ENCODE assay signal across 8 cellular contexts in genomic region chr15:63048986-63049665, GRCh38. TPM values are rescaled to one million over a fixed set of nuclear protein-coding genes. Genes with fewer than 3 reads are reported as not detected.
A peak's percentile ranks its signal among the peaks of the same experiment; 100 is the strongest.
DNase-seq lines count a peak whose midpoint lies in the region; ATAC-seq and TF ChIP-seq lines count a peak whose summit lies in the region.

No MANE protein-coding gene starts in this region.

- no peaks in the 10 kb centered on the region for H3K79me2 ChIP-seq in DOHH2 (ENCODE audit: control insufficient read depth, low read length)

- no peaks in the 10 kb centered on the region for H4K20me1 ChIP-seq in DOHH2 (ENCODE audit: control insufficient read depth, insufficient read depth, low read depth, low read length)

- no peak for TF ChIP-seq POLR2A in gastrocnemius medialis (IDR thresholded peaks at IDR 0.05)

- H3K27ac Mint-ChIP-seq in brain, result peak overlapping the region; percentile 86 to 97 (median 92)

- no peaks in the 10 kb centered on the region for H3F3A ChIP-seq in DOHH2 (ENCODE audit: control insufficient read depth, insufficient read depth)

- H3K9ac ChIP-seq in HUES6 (ENCODE audit: low read length), result peak overlapping the region; percentile 68
- peak overlapping the region; percentile 41 for H3K9ac ChIP-seq in iPS-18a (ENCODE audit: low read length)

- ATAC-seq in gastrocnemius medialis, result peak; percentile 1 to 4

- peaks cover 0 to under 1% (median 0%) of the 10 kb centered on the region in 5 experiments for H3K9me3 Mint-ChIP-seq in brain

- peak overlapping the region; percentile 83 for H3K4me3 ChIP-seq in DOHH2 (ENCODE audit: low read length)
- peak overlapping the region; percentile 91 for H3K4me3 ChIP-seq in HUES6 (ENCODE audit: low read depth, low read length)
- peak overlapping the region; percentile 97 for H3K4me3 ChIP-seq in iPS-18a (ENCODE audit: low read length)
- peak overlapping the region; percentile 72 to 94 (median 80) for H3K4me3 ChIP-seq in gastrocnemius medialis

- peaks cover 19% of the 10 kb centered on the region for H3K27me3 Mint-ChIP-seq in brain

- H3K9me2 ChIP-seq in DOHH2 (replicated peaks; ENCODE audit: control insufficient read depth, low read length), result no peaks in the 10 kb centered on the region

- DNase-seq in SW480 (ENCODE audit: low spot score) (peak; percentile 54), gastrocnemius medialis (peak in 1 of 2 donors; percentile 40), dedifferentiated amniotic fluid mesenchymal stem cell (ENCODE audit: extremely low spot score) (no peak)
- DNase-seq in NK-92 treated with Interleukin-12 subunit alpha and Interleukin-12 subunit beta, amount 100 ng/mL, for 24 hours (lab: John Stamatoyannopoulos, UW), result no peak

- peaks cover 11% of the 10 kb centered on the region for H3K4me1 ChIP-seq in DOHH2 (ENCODE audit: control insufficient read depth, low read length)
- peaks cover 83% of the 10 kb centered on the region for H3K4me1 ChIP-seq in HUES6 (ENCODE audit: control insufficient read depth, insufficient read depth, low read length)
- peaks cover 45% of the 10 kb centered on the region for H3K4me1 ChIP-seq in iPS-18a (ENCODE audit: control insufficient read depth, low read depth, low read length)
- H3K4me1 ChIP-seq in gastrocnemius medialis, result peaks cover 70 to 71% of the 10 kb centered on the region in 2 donors

- peak overlapping the region; percentile 74 for H3K4me2 ChIP-seq in DOHH2 (ENCODE audit: low read length)

- in situ Hi-C loops in gastrocnemius medialis (cut with MboI; ENCODE audit: low sequenced_read_pairs in 4 of 4), result no loop called here

- H3K4me1 Mint-ChIP-seq in brain, result peaks cover 86% of the 10 kb centered on the region

- H3K36me3 Mint-ChIP-seq in brain, result no peaks in the 10 kb centered on the region

- H3K27me3 ChIP-seq in DOHH2 (ENCODE audit: control insufficient read depth, low read length) (peaks cover 42% of the 10 kb centered on the region), HUES6 (ENCODE audit: control insufficient read depth, insufficient read depth, low read length) (no peaks in the 10 kb centered on the region), iPS-18a (ENCODE audit: control insufficient read depth, insufficient read depth, low read length) (no peaks in the 10 kb centered on the region), gastrocnemius medialis (peaks cover 0 to 12% (median 0%) of the 10 kb centered on the region in 3 donors)

- H3K9me3 ChIP-seq in DOHH2 (ENCODE audit: control insufficient read depth, insufficient read depth, low read length) (no peaks in the 10 kb centered on the region), HUES6 (ENCODE audit: control insufficient read depth, insufficient read depth, low read depth, low read length) (no peaks in the 10 kb centered on the region), iPS-18a (ENCODE audit: control insufficient read depth, low read depth, low read length) (no peaks in the 10 kb centered on the region), gastrocnemius medialis (no peaks in the 10 kb centered on the region)

- peak overlapping the region; percentile 92 to 98 (median 93) for H3K4me3 Mint-ChIP-seq in brain

- H3K36me3 ChIP-seq in DOHH2 (ENCODE audit: control insufficient read depth, low read length) (no peaks in the 10 kb centered on the region), HUES6 (ENCODE audit: control insufficient read depth, insufficient read depth, low read length) (peaks cover 84% of the 10 kb centered on the region), iPS-18a (ENCODE audit: control insufficient read depth, low read depth, low read length) (peaks cover 66% of the 10 kb centered on the region), gastrocnemius medialis (no peaks in the 10 kb centered on the region)

- H3K27ac ChIP-seq in DOHH2 (ENCODE audit: low read depth, low read length), result no peak overlapping the region
- peak overlapping the region; percentile 37; the same call in 1 of the 2 replicates for H3K27ac ChIP-seq in HUES6 (ENCODE audit: low read depth, low read length)
- no peak overlapping the region for H3K27ac ChIP-seq in iPS-18a (ENCODE audit: low read length)
- peak overlapping the region; percentile 86 to 96 (median 91) for H3K27ac ChIP-seq in gastrocnemius medialis

- intact Hi-C loops in gastrocnemius medialis (cut with DNase I; ENCODE audit: low total_unique reads), result loop anchor here (1.0 to 10.0 kb wide), 6 partner anchors 44 to 456 kb away; partner anchors contain the start of genes RAB8B, RPS27L and USP3

- no peak for TF ChIP-seq CTCF in DOHH2 (IDR thresholded peaks at IDR 0.05; ENCODE audit: low read depth, low read length, poor library complexity, severe bottlenecking)
- no peak for TF ChIP-seq CTCF in brain (conservative IDR thresholded peaks at IDR 0.05)
- TF ChIP-seq CTCF in gastrocnemius medialis (IDR thresholded peaks at IDR 0.05 in 4 of 5, conservative IDR thresholded peaks at IDR 0.05 in 1 of 5), result no peak

RNA-seq across cellular contexts. Expression of gene TPM1, which starts 6.6 kb away (rescaled TPM):
- polyA plus RNA-seq in brain (ENCODE audit: insufficient read depth, low read depth, low replicate concordance), result 89.6 TPM
- total RNA-seq in gastrocnemius medialis, result 1,000 to 10,000 TPM in 1 of 4 donors, 100 to 1,000 TPM in 3; 656 to 1,383 (median 909) TPM

Comparison
In these comparisons a context has a peak if more than half of its experiments do, and no peak if none do; other contexts are left out.
1. H3K27ac ChIP-seq: peak in HUES6 (single experiment) and gastrocnemius medialis (4 of 4); none in DOHH2 (single experiment) and iPS-18a (single experiment).
2. Peak in every context shown above with its lines, with median percentiles within 50 percentile points of each other: H3K4me3 ChIP-seq.